ENCODE assay signal across 23 cellular contexts in the genomic region with DNA sequence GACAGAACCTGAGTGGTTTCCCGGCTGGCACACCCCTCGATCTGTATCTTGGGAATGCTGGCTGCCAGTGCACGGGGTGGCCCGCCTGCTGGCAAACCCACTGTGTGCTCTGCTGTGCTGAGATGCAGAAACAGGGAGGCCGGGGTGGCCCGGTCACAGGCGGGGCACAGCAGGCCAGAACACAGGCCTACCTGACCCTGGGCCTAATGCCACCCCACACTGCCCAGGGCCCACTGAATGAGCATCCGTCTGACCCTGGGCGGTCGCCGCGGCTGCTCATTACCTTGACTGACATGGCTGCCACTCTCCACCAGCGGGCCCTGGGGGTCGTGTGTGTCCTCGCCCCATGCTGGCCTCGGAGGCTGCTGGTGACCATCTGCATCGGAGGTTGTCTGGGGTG. TPM values are rescaled to one million over a fixed set of nuclear protein-coding genes. Genes with fewer than 3 reads are reported as not detected.
DNase-seq lines count a peak whose midpoint lies in the region; ATAC-seq, FAIRE-seq and TF ChIP-seq lines count a peak whose summit lies in the region.
"Had no signal": no experiment of that assay in that cellular context is flagged by ENCODE, and none has a peak within 500 bp of the region (broad histone marks: within the 10 kb centered on the region; RNA-seq: fewer than 3 reads in every experiment).

No MANE protein-coding gene starts in this region.

- no peak overlapping the region for H4K5ac ChIP-seq in H1 (ENCODE audit: insufficient read length, low read depth, low read length)

- H3K18ac ChIP-seq in H1 (ENCODE audit: extremely low read depth, low read length) = no peak overlapping the region

- peak overlapping the region; percentile 57; the same call in 1 of the 2 replicates for H4K8ac ChIP-seq in H1 (ENCODE audit: extremely low read depth, insufficient read depth, low read length)

- no peaks in the 10 kb centered on the region for H3K79me2 ChIP-seq in H1 (ENCODE audit: control insufficient read depth in 1 of 2, insufficient read depth in 2 of 2, low read length in 2 of 2)

- H2AFZ ChIP-seq in H1 (ENCODE audit: low read length) = no peak overlapping the region
- H2AFZ ChIP-seq: GM23248 had no signal

- no peak overlapping the region for H3K14ac ChIP-seq in H1 (ENCODE audit: insufficient read length)

- H2BK20ac ChIP-seq in H1 (ENCODE audit: low read length) = no peak overlapping the region

- DNase-seq in Right ventricle myocardium inferior (ENCODE audit: missing footprints) = peak; percentile 65
- DNase-seq in Right ventricle myocardium superior = no peak
- no peak for DNase-seq in H1 (ENCODE audit: low read depth in 1 of 2, low spot score in 2 of 2)
- no peak for DNase-seq in activated CD4-positive, CD25-positive, alpha-beta regulatory T cell treated with anti-CD3 and anti-CD28 coated beads, Interleukin-2, amount 50 U/mL, for 72 hours
- DNase-seq: C1 segment of cervical spinal cord, Calu3, COR-L47, DMS153, DND-41, GM23248, H9, HFFc6 had no signal

- H3K27me3 ChIP-seq in H1 (replicated peaks in 1 of 4; ENCODE audit: control insufficient read depth in 3 of 4, extremely low read depth in 1 of 4, insufficient read depth in 3 of 4, low read length in 3 of 4) = no peaks in the 10 kb centered on the region

- FAIRE-seq in H1 (lab: Jason Lieb, UNC) = no peak
- FAIRE-seq: A204.1, G401.6, GM12892 had no signal

- H3K27ac ChIP-seq in HEK293 (ENCODE audit: extremely low read depth, low read depth, low read length) (no peak overlapping the region), H1 (ENCODE audit: low read depth, low read length) (no peak overlapping the region)
- H3K27ac ChIP-seq: 22Rv1, GM23248 had no signal

- H3K4me1 ChIP-seq in HEK293 (ENCODE audit: control insufficient read depth, insufficient read depth, low read length) (no peaks in the 10 kb centered on the region), H1 (replicated peaks in 1 of 4; ENCODE audit: control insufficient read depth in 3 of 4, insufficient read depth in 4 of 4, low read length in 3 of 4) (peaks cover 0 to 5% (median 2%) of the 10 kb centered on the region in 4 experiments; a peak in 4 of 7 replicates)

- POLR2A ChIA-PET in HEK293 (lab: Yijun Ruan, JAX) = no interaction called here
- POLR2A ChIA-PET in H1 (lab: Charles Lee; ENCODE audit: partially characterized antibody) = no interaction called here

- intact Hi-C loops in Right ventricle myocardium inferior (cut with DNase I) (no loop called here), Right ventricle myocardium superior (cut with DNase I) (no loop called here)

- H3K36me3 ChIP-seq in HEK293 (ENCODE audit: control insufficient read depth in 2 of 2, insufficient read depth in 1 of 2, low read length in 2 of 2) = no peaks in the 10 kb centered on the region
- no peaks in the 10 kb centered on the region for H3K36me3 ChIP-seq in H1 (ENCODE audit: control insufficient read depth in 2 of 4, insufficient read depth in 4 of 4, low read length in 3 of 4)

- H2BK12ac ChIP-seq in H1 (ENCODE audit: low read depth, low read length) = no peak overlapping the region

- H3K9me3 ChIP-seq in HEK293 (ENCODE audit: control insufficient read depth, insufficient read depth, low read depth, low read length) (no peaks in the 10 kb centered on the region), H1 (ENCODE audit: insufficient read depth in 2 of 2, low read depth in 1 of 2, low read length in 1 of 2) (no peaks in the 10 kb centered on the region)

- no peak for ATAC-seq in Right ventricle myocardium inferior
- no peak for ATAC-seq in Right ventricle myocardium superior (ENCODE audit: poor library complexity)
- ATAC-seq in GM19023 (IDR thresholded peaks at IDR 0.05; ENCODE audit: unreplicated experiment) = no peak
- ATAC-seq in GM18498 (IDR thresholded peaks at IDR 0.05; ENCODE audit: unreplicated experiment) = no peak
- ATAC-seq: HCT116 had no signal

- H3K23me2 ChIP-seq in H1 (ENCODE audit: low read depth, low read length) = no peaks in the 10 kb centered on the region

- H3K4me3 ChIP-seq in HEK293 (ENCODE audit: low read depth, low read length) (no peak overlapping the region), H1 (ENCODE audit: extremely low read depth in 1 of 4, insufficient read depth in 2 of 4, low read depth in 3 of 4, low read length in 4 of 4) (no peak overlapping the region)
- H3K4me3 ChIP-seq: GM23248 had no signal

- TF ChIP-seq CTCF in HEK293 (tag by site-specific recombination; IDR thresholded peaks at IDR 0.05) (no peak), H1 (IDR thresholded peaks at IDR 0.05; ENCODE audit: control extremely low read depth in 1 of 3, insufficient read depth in 1 of 3, low read depth in 1 of 3, low read length in 3 of 3) (no peak)

- H3K56ac ChIP-seq in H1 (replicated peaks; ENCODE audit: insufficient read length, low read depth, low read length) = no peak overlapping the region

- no peak overlapping the region for H3K4me2 ChIP-seq in H1 (ENCODE audit: insufficient read depth in 1 of 2, low read depth in 2 of 2, low read length in 2 of 2)

- H3K4ac ChIP-seq in H1 (replicated peaks; ENCODE audit: insufficient read length, low read depth, low read length) = no peak overlapping the region

- H2BK120ac ChIP-seq in H1 (replicated peaks; ENCODE audit: low read depth, low read length) = no peak overlapping the region

- H3K79me1 ChIP-seq in H1 (ENCODE audit: low read depth, low read length) = no peaks in the 10 kb centered on the region

- CTCF ChIA-PET in HEK293 (lab: Yijun Ruan, JAX) = no interaction called here
- CTCF ChIA-PET in H1 (lab: Charles Lee; ENCODE audit: partially characterized antibody) = interaction anchor here (1.5 kb wide), 1 partner anchor 13 kb away, joined by 3 read pairs; no protein-coding TSS in a partner anchor

- TF ChIP-seq EP300 in H1 (IDR thresholded peaks at IDR 0.05; ENCODE audit: borderline replicate concordance in 1 of 2, low read depth in 2 of 2, low read length in 2 of 2) = no peak

- 90% methylated on average over 12 of the region's 17 CpGs; no CpG with 5 or more reads in 1 of the 2 experiments for WGBS in H1 (ENCODE audit: extremely low coverage in 1 of 2, insufficient coverage in 1 of 2, insufficient read length in 1 of 2, insufficient replicate concordance in 2 of 2, low coverage in 1 of 2, low lambda C conversion rate in 2 of 2, missing lambda C conversion rate in 1 of 2), 2 experiments

- H4K91ac ChIP-seq in H1 (replicated peaks; ENCODE audit: insufficient read length, low read length) = no peak overlapping the region

- no peak overlapping the region for H2BK15ac ChIP-seq in H1 (ENCODE audit: low read length)

- no peak for TF ChIP-seq POLR2A in H1 (IDR thresholded peaks at IDR 0.05; ENCODE audit: control extremely low read depth in 1 of 2, low read depth in 2 of 2, low read length in 2 of 2)

- no peak overlapping the region for H2AK5ac ChIP-seq in H1 (ENCODE audit: low read depth, low read length)

- no peaks in the 10 kb centered on the region for H4K20me1 ChIP-seq in H1 (replicated peaks in 1 of 2; ENCODE audit: control insufficient read depth in 1 of 2, insufficient read depth in 2 of 2, low read length in 2 of 2)

- no peak overlapping the region for H3K9ac ChIP-seq in H1 (replicated peaks in 1 of 4; ENCODE audit: extremely low read depth in 1 of 4, low read depth in 3 of 4, low read length in 3 of 4)
- H3K9ac ChIP-seq: GM23248 had no signal

- no peak overlapping the region for H3K23ac ChIP-seq in H1 (ENCODE audit: insufficient read length)

- H2BK5ac ChIP-seq in H1 (ENCODE audit: low read depth, low read length) = no peak overlapping the region

- no peak for TF ChIP-seq RAD21 in H1 (IDR thresholded peaks at IDR 0.05 in 1 of 2, conservative IDR thresholded peaks at IDR 0.05 in 1 of 2; ENCODE audit: low read depth in 2 of 2, low read length in 2 of 2)

TF ChIP-seq in HEK293, 187 proteins besides CTCF, POLR2A, EP300 and RAD21 (continues in another document):
- TF ChIP-seq ZIC2 (tag by site-specific recombination; IDR thresholded peaks at IDR 0.05) (no peak), KLF10 (tag by site-specific recombination; IDR thresholded peaks at IDR 0.05) (no peak)

TF ChIP-seq in H1, 55 proteins besides CTCF, POLR2A, EP300 and RAD21 (continues in another document):
- TF ChIP-seq EZH2 (IDR thresholded peaks at IDR 0.05; ENCODE audit: low read depth, low read length, severe bottlenecking) = no peak

RNA-seq across cellular contexts. Expression of a gene that starts 14.2 kb away (rescaled TPM):
- 8.3 TPM for total RNA-seq in Right ventricle myocardium inferior
- total RNA-seq in Right ventricle myocardium superior = 7.7 TPM
- total RNA-seq in H1 (2021; fragmentation: NEBNext Ultra II Directional; extraction: Animal tissue kit (Norgen Biotek cat#: 25700)) = 27.5 and 28.6 TPM in 2 replicates
- 18.0 and 21.8 TPM in 2 replicates for polyA plus RNA-seq in H1 (2011; rRNA removed)
- 20.4 TPM for polyA plus RNA-seq in H1 (2011; cell fraction: cytosol; rRNA removed)
- polyA plus RNA-seq in H1 (2011; cell fraction: nucleus; rRNA removed) = 52.2 TPM
- 18.2 to 24.6 TPM (median 21.8 TPM) in 4 replicates for polyA plus RNA-seq in H1 (2012, experiment 1 of 2)
- polyA plus RNA-seq in H1 (2012, experiment 2 of 2) = 13.5 TPM
- polyA plus RNA-seq in H1 (2013, experiment 1 of 2) = 27.3 TPM
- polyA plus RNA-seq in H1 (2013, experiment 2 of 2) = 25.5 TPM
- polyA minus RNA-seq in H1 (2011; rRNA and poly(A)+ RNA removed) = 17.0 and 19.8 TPM in 2 replicates
- polyA minus RNA-seq in H1 (2011; cell fraction: cytosol; rRNA and poly(A)+ RNA removed) = 10.7 TPM
- polyA minus RNA-seq in H1 (2011; cell fraction: nucleus; rRNA and poly(A)+ RNA removed) = 13.1 TPM

RNA-seq across cellular contexts. Expression of a gene that starts 44.1 kb away (rescaled TPM):
- total RNA-seq in Right ventricle myocardium inferior (not detected), Right ventricle myocardium superior (not detected)
- total RNA-seq in H1 (2021; fragmentation: NEBNext Ultra II Directional; extraction: Animal tissue kit (Norgen Biotek cat#: 25700)) = not detected in 2 replicates
- 0.02 TPM in 2 replicates for polyA plus RNA-seq in H1 (2011; rRNA removed)
- 0.01 TPM for polyA plus RNA-seq in H1 (2011; cell fraction: cytosol; rRNA removed)
- 0.07 TPM for polyA plus RNA-seq in H1 (2011; cell fraction: nucleus; rRNA removed)
- 0.03 TPM in 2 of 4 replicates, not detected in the others for polyA plus RNA-seq in H1 (2012, experiment 1 of 2)
- polyA plus RNA-seq in H1 (2012, experiment 2 of 2) = 0.03 TPM
- polyA plus RNA-seq in H1 (2013, experiment 1 of 2) = 0.02 TPM
- under 0.01 TPM for polyA plus RNA-seq in H1 (2013, experiment 2 of 2)
- polyA minus RNA-seq in H1 (2011; rRNA and poly(A)+ RNA removed) = 0.06 TPM in 1 of 2 replicates, not detected in the other
- not detected for polyA minus RNA-seq in H1 (2011; cell fraction: cytosol; rRNA and poly(A)+ RNA removed)
- polyA minus RNA-seq in H1 (2011; cell fraction: nucleus; rRNA and poly(A)+ RNA removed) = not detected
- total RNA-seq: CD4-positive, alpha-beta memory T cell; GM23248; H4; HFFc6 had no signal
- polyA plus RNA-seq: AG04450; CD4-positive, alpha-beta memory T cell; GM23248 had no signal

RNA-seq across cellular contexts. Expression of a gene that starts 54.9 kb away (rescaled TPM):
- total RNA-seq in Right ventricle myocardium inferior (not detected), Right ventricle myocardium superior (not detected)
- total RNA-seq in H1 (2021; fragmentation: NEBNext Ultra II Directional; extraction: Animal tissue kit (Norgen Biotek cat#: 25700)) = not detected in 2 replicates
- polyA plus RNA-seq in H1 (2011; rRNA removed) = 0.02 and 0.03 TPM in 2 replicates
- not detected for polyA plus RNA-seq in H1 (2011; cell fraction: cytosol; rRNA removed)
- polyA plus RNA-seq in H1 (2011; cell fraction: nucleus; rRNA removed) = 0.20 TPM
- polyA plus RNA-seq in H1 (2012, experiment 1 of 2) = not detected in 4 replicates
- polyA plus RNA-seq in H1 (2012, experiment 2 of 2) = not detected
- polyA plus RNA-seq in H1 (2013, experiment 1 of 2) = not detected
- polyA plus RNA-seq in H1 (2013, experiment 2 of 2) = 0.02 TPM
- not detected in 2 replicates for polyA minus RNA-seq in H1 (2011; rRNA and poly(A)+ RNA removed)
- polyA minus RNA-seq in H1 (2011; cell fraction: cytosol; rRNA and poly(A)+ RNA removed) = not detected
- polyA minus RNA-seq in H1 (2011; cell fraction: nucleus; rRNA and poly(A)+ RNA removed) = 0.30 TPM
- total RNA-seq: Calu3; CD4-positive, alpha-beta memory T cell; GM23248; H4; H9; HFFc6 had no signal
- polyA plus RNA-seq: AG04450; CD4-positive, alpha-beta memory T cell; GM23248 had no signal
